2 cellular contexts compared by ENCODE assay signal in the genomic region with DNA sequence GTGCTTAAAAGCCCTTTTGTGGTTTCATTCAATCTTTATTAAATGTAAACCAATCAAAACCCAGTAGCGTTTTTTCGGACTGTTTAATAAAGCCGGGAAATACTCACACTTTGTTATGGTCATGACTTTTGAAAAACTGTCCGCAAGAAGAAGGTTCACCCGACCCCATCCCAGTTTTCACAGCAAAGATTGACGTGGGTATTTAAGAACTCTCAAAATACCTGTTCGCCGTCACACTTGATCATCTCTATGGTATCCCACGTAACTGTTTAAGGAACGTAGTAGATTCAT.
TF ChIP-seq lines count a peak whose summit lies in the region.

No MANE protein-coding gene starts in this region.

TF ChIP-seq in HCT116, 20 proteins besides CTCF, POLR2A, EP300 and RAD21:
- TF ChIP-seq SIN3A (IDR thresholded peaks at IDR 0.05; ENCODE audit: low read depth) (no peak), ZFX (IDR thresholded peaks at IDR 0.05) (no peak), ELF1 (IDR thresholded peaks at IDR 0.05; ENCODE audit: borderline replicate concordance, low read depth) (no peak), TCF7L2 (IDR thresholded peaks at IDR 0.05; ENCODE audit: borderline replicate concordance, extremely low read depth, insufficient read depth, insufficient read length) (no peak), FOSL1 (IDR thresholded peaks at IDR 0.05; ENCODE audit: low read depth) (no peak), EZH2phosphoT487 (IDR thresholded peaks at IDR 0.05; ENCODE audit: borderline replicate concordance) (no peak), CBX3 (IDR thresholded peaks at IDR 0.05; ENCODE audit: low read depth) (no peak), EZH2 (IDR thresholded peaks at IDR 0.05) (no peak), SRF (IDR thresholded peaks at IDR 0.05; ENCODE audit: low read depth) (no peak), YY1 (IDR thresholded peaks at IDR 0.05; ENCODE audit: extremely low read depth, insufficient replicate concordance, low read depth, low read length) (no peak), EGR1 (IDR thresholded peaks at IDR 0.05; ENCODE audit: low read depth) (no peak), CEBPB (IDR thresholded peaks at IDR 0.05; ENCODE audit: low read depth) (no peak), ZNF274 (IDR thresholded peaks at IDR 0.05; ENCODE audit: low read depth, low read length) (no peak), SP1 (IDR thresholded peaks at IDR 0.05; ENCODE audit: low read depth) (no peak), POLR2AphosphoS5 (IDR thresholded peaks at IDR 0.05; ENCODE audit: low read depth, low read length) (no peak)
- TF ChIP-seq, protein P1, sequence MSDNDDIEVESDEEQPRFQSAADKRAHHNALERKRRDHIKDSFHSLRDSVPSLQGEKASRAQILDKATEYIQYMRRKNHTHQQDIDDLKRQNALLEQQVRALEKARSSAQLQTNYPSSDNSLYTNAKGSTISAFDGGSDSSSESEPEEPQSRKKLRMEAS (IDR thresholded peaks at IDR 0.05): no peak
- TF ChIP-seq, protein P2, sequence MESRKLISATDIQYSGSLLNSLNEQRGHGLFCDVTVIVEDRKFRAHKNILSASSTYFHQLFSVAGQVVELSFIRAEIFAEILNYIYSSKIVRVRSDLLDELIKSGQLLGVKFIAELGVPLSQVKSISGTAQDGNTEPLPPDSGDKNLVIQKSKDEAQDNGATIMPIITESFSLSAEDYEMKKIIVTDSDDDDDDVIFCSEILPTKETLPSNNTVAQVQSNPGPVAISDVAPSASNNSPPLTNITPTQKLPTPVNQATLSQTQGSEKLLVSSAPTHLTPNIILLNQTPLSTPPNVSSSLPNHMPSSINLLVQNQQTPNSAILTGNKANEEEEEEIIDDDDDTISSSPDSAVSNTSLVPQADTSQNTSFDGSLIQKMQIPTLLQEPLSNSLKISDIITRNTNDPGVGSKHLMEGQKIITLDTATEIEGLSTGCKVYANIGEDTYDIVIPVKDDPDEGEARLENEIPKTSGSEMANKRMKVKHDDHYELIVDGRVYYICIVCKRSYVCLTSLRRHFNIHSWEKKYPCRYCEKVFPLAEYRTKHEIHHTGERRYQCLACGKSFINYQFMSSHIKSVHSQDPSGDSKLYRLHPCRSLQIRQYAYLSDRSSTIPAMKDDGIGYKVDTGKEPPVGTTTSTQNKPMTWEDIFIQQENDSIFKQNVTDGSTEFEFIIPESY (IDR thresholded peaks at IDR 0.05; ENCODE audit: extremely low read depth, insufficient replicate concordance, low read length): no peak
- TF ChIP-seq, protein P3, sequence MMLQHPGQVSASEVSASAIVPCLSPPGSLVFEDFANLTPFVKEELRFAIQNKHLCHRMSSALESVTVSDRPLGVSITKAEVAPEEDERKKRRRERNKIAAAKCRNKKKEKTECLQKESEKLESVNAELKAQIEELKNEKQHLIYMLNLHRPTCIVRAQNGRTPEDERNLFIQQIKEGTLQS (IDR thresholded peaks at IDR 0.05): no peak
- TF ChIP-seq, protein P4, sequence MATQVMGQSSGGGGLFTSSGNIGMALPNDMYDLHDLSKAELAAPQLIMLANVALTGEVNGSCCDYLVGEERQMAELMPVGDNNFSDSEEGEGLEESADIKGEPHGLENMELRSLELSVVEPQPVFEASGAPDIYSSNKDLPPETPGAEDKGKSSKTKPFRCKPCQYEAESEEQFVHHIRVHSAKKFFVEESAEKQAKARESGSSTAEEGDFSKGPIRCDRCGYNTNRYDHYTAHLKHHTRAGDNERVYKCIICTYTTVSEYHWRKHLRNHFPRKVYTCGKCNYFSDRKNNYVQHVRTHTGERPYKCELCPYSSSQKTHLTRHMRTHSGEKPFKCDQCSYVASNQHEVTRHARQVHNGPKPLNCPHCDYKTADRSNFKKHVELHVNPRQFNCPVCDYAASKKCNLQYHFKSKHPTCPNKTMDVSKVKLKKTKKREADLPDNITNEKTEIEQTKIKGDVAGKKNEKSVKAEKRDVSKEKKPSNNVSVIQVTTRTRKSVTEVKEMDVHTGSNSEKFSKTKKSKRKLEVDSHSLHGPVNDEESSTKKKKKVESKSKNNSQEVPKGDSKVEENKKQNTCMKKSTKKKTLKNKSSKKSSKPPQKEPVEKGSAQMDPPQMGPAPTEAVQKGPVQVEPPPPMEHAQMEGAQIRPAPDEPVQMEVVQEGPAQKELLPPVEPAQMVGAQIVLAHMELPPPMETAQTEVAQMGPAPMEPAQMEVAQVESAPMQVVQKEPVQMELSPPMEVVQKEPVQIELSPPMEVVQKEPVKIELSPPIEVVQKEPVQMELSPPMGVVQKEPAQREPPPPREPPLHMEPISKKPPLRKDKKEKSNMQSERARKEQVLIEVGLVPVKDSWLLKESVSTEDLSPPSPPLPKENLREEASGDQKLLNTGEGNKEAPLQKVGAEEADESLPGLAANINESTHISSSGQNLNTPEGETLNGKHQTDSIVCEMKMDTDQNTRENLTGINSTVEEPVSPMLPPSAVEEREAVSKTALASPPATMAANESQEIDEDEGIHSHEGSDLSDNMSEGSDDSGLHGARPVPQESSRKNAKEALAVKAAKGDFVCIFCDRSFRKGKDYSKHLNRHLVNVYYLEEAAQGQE (IDR thresholded peaks at IDR 0.05; ENCODE audit: low read depth): no peak
TF ChIP-seq in HCT116: peak in this region for 0.

TF ChIP-seq in K562, 482 proteins besides CTCF, POLR2A, EP300 and RAD21:
- no peak for TF ChIP-seq WHSC1 (IDR thresholded peaks at IDR 0.05; ENCODE audit: low read length)
- no peak for TF ChIP-seq HDAC3 (IDR thresholded peaks at IDR 0.05; ENCODE audit: borderline replicate concordance, partially characterized antibody)
- TF ChIP-seq, protein P5, sequence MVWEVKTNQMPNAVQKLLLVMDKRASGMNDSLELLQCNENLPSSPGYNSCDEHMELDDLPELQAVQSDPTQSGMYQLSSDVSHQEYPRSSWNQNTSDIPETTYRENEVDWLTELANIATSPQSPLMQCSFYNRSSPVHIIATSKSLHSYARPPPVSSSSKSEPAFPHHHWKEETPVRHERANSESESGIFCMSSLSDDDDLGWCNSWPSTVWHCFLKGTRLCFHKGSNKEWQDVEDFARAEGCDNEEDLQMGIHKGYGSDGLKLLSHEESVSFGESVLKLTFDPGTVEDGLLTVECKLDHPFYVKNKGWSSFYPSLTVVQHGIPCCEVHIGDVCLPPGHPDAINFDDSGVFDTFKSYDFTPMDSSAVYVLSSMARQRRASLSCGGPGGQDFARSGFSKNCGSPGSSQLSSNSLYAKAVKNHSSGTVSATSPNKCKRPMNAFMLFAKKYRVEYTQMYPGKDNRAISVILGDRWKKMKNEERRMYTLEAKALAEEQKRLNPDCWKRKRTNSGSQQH (CRISPR knock-in tag; IDR thresholded peaks at IDR 0.05): no peak
- TF ChIP-seq SMARCA4 (IDR thresholded peaks at IDR 0.05): no peak
- TF ChIP-seq, protein P6, sequence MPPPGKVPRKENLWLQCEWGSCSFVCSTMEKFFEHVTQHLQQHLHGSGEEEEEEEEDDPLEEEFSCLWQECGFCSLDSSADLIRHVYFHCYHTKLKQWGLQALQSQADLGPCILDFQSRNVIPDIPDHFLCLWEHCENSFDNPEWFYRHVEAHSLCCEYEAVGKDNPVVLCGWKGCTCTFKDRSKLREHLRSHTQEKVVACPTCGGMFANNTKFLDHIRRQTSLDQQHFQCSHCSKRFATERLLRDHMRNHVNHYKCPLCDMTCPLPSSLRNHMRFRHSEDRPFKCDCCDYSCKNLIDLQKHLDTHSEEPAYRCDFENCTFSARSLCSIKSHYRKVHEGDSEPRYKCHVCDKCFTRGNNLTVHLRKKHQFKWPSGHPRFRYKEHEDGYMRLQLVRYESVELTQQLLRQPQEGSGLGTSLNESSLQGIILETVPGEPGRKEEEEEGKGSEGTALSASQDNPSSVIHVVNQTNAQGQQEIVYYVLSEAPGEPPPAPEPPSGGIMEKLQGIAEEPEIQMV (tag; conservative IDR thresholded peaks at IDR 0.05; ENCODE audit: low read depth): no peak
- TF ChIP-seq, protein P1 (CRISPR knock-in tag; IDR thresholded peaks at IDR 0.05): no peak
- no peak for TF ChIP-seq HMG20B (CRISPR knock-in tag; IDR thresholded peaks at IDR 0.05)
- no peak for TF ChIP-seq MCM5 (IDR thresholded peaks at IDR 0.05; ENCODE audit: low read depth)
TF ChIP-seq in K562: peak in this region for 0.
